ENCODE assay signal across 14 cellular contexts in the genomic region with DNA sequence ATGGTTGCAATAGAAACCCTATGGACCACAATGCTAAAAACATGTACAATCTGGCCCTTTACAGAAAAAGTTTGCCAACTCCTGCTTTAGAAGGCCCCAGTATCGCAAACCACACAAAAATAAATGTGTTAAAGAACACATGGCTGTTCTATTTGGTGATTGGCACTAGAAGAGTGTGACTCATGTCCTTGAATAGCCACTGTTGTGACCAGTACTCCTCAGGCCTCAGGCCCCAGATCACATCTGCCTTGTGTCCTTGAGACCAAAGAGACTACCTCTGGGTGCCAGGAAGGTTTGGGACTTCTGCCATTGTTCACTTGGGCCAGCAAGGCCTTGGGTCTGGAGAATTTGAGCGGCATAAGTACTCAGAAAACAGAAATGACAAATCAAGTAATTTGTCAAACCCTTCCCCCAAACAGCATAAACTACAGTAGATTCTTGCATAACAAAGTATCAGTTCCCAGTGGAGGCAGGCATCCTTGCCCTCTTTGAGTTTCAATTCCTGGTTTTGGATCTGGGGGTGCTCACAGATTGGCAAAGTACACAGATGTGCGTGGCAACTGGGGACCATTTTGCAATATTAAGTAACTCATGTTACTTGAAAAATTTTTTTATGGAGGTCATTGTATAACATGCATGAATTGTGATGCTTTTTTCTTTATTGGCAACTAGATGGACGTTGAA. TPM values are rescaled to one million over a fixed set of nuclear protein-coding genes. Genes with fewer than 3 reads are reported as not detected.
DNase-seq lines count a peak whose midpoint lies in the region; ATAC-seq and TF ChIP-seq lines count a peak whose summit lies in the region.
"Had no signal": no experiment of that assay in that cellular context is flagged by ENCODE, and none has a peak within 500 bp of the region (broad histone marks: within the 10 kb centered on the region; RNA-seq: fewer than 3 reads in every experiment).

No MANE protein-coding gene starts in this region.

- H3K27me3 ChIP-seq in subcutaneous abdominal adipose tissue (ENCODE audit: control insufficient read depth in 5 of 5, insufficient read depth in 4 of 5, low read length in 5 of 5) (no peaks in the 10 kb centered on the region), esophagus muscularis mucosa (no peaks in the 10 kb centered on the region)

- peak overlapping the region in 2 of 4 donors; percentile 68 to 85 for H3K4me3 Mint-ChIP-seq in IgD-negative memory B cell
- no peak overlapping the region for H3K4me3 Mint-ChIP-seq in activated T-cell treated with anti-CD3 and anti-CD28 coated beads, Interleukin-2, amount 50 U/mL, for 24 hours
- no peak overlapping the region for H3K4me3 Mint-ChIP-seq in stimulated activated effector memory CD8-positive, alpha-beta T cell treated with anti-CD3 and anti-CD28 coated beads, Interleukin-12 subunit alpha, Interleukin-12 subunit beta, amount 100 ng/mL, for 72 hours
- H3K4me3 Mint-ChIP-seq: activated CD4-positive, alpha-beta memory T cell treated with anti-CD3 and anti-CD28 coated beads, Interleukin-2, amount 10 ng/mL, durations not matched to agents 7 days and 5 days; activated naive CD8-positive, alpha-beta T cell treated with anti-CD3 and anti-CD28 coated beads, Interleukin-2, amount 50 U/mL, for 24 hours; immature natural killer cell had no signal

- TF ChIP-seq EP300 in esophagus muscularis mucosa (IDR thresholded peaks at IDR 0.05) = no peak

- no peak for TF ChIP-seq CTCF in esophagus muscularis mucosa (IDR thresholded peaks at IDR 0.05)

- H3K4me1 ChIP-seq in subcutaneous abdominal adipose tissue (ENCODE audit: control insufficient read depth in 5 of 5, insufficient read depth in 5 of 5, low read length in 5 of 5) = peaks cover 3 to 36% (median 26%) of the 10 kb centered on the region in 5 donors
- H3K4me1 ChIP-seq in esophagus muscularis mucosa = peaks cover 4 to 47% (median 24%) of the 10 kb centered on the region in 4 donors

- no peaks in the 10 kb centered on the region for H3K36me3 ChIP-seq in subcutaneous abdominal adipose tissue (ENCODE audit: control insufficient read depth in 5 of 5, insufficient read depth in 5 of 5, low read length in 5 of 5)
- H3K36me3 ChIP-seq in esophagus muscularis mucosa = no peaks in the 10 kb centered on the region

- H3K9ac ChIP-seq in subcutaneous abdominal adipose tissue (ENCODE audit: low read length in 5 of 5) = no peak overlapping the region
- H3K9ac ChIP-seq: KMS-11 had no signal

- intact Hi-C loops in esophagus muscularis mucosa (cut with DNase I) = no loop called here

- WGBS in esophagus muscularis mucosa = 68% methylated on average over 4 of the region's 4 CpGs

- H3K27ac ChIP-seq in subcutaneous abdominal adipose tissue (ENCODE audit: low read depth, low read length) (peak overlapping the region; percentile 89), esophagus muscularis mucosa (replicated peaks in 1 of 4) (peak overlapping the region in 2 of 4 donors; percentile 3 to 40)
- H3K27ac ChIP-seq: KMS-11 had no signal

- H3K36me3 Mint-ChIP-seq in IgD-negative memory B cell = peaks cover 4% of the 10 kb centered on the region
- H3K36me3 Mint-ChIP-seq in activated T-cell treated with anti-CD3 and anti-CD28 coated beads, Interleukin-2, amount 50 U/mL, for 24 hours (ENCODE audit: low read depth) = no peaks in the 10 kb centered on the region
- no peaks in the 10 kb centered on the region for H3K36me3 Mint-ChIP-seq in stimulated activated effector memory CD8-positive, alpha-beta T cell treated with anti-CD3 and anti-CD28 coated beads, Interleukin-12 subunit alpha, Interleukin-12 subunit beta, amount 100 ng/mL, for 72 hours

- peak overlapping the region in 2 of 3 donors; percentile 40 to 71 for H3K27ac Mint-ChIP-seq in IgD-negative memory B cell
- no peak overlapping the region for H3K27ac Mint-ChIP-seq in activated T-cell treated with anti-CD3 and anti-CD28 coated beads, Interleukin-2, amount 50 U/mL, for 24 hours
- no peak overlapping the region for H3K27ac Mint-ChIP-seq in stimulated activated effector memory CD8-positive, alpha-beta T cell treated with anti-CD3 and anti-CD28 coated beads, Interleukin-12 subunit alpha, Interleukin-12 subunit beta, amount 100 ng/mL, for 72 hours
- H3K27ac Mint-ChIP-seq: activated CD4-positive, alpha-beta memory T cell treated with anti-CD3 and anti-CD28 coated beads, Interleukin-2, amount 10 ng/mL, durations not matched to agents 7 days and 5 days; activated naive CD8-positive, alpha-beta T cell treated with anti-CD3 and anti-CD28 coated beads, Interleukin-2, amount 50 U/mL, for 24 hours had no signal

- H3K4me3 ChIP-seq in subcutaneous abdominal adipose tissue (ENCODE audit: low read depth in 1 of 5, low read length in 5 of 5) (no peak overlapping the region), esophagus muscularis mucosa (no peak overlapping the region)

- peaks cover 15 to 34% (median 16%) of the 10 kb centered on the region in 3 donors for H3K4me1 Mint-ChIP-seq in IgD-negative memory B cell
- H3K4me1 Mint-ChIP-seq in activated T-cell treated with anti-CD3 and anti-CD28 coated beads, Interleukin-2, amount 50 U/mL, for 24 hours (ENCODE audit: low read depth) = no peaks in the 10 kb centered on the region
- H3K4me1 Mint-ChIP-seq in stimulated activated effector memory CD8-positive, alpha-beta T cell treated with anti-CD3 and anti-CD28 coated beads, Interleukin-12 subunit alpha, Interleukin-12 subunit beta, amount 100 ng/mL, for 72 hours = no peaks in the 10 kb centered on the region
- H3K4me1 Mint-ChIP-seq: activated CD4-positive, alpha-beta memory T cell treated with anti-CD3 and anti-CD28 coated beads, Interleukin-2, amount 10 ng/mL, durations not matched to agents 7 days and 5 days had no signal

- peaks cover 5 to 9% (median 7%) of the 10 kb centered on the region in 3 donors for H3K9me3 Mint-ChIP-seq in IgD-negative memory B cell
- H3K9me3 Mint-ChIP-seq in activated T-cell treated with anti-CD3 and anti-CD28 coated beads, Interleukin-2, amount 50 U/mL, for 24 hours = peaks cover 14% of the 10 kb centered on the region
- H3K9me3 Mint-ChIP-seq in stimulated activated effector memory CD8-positive, alpha-beta T cell treated with anti-CD3 and anti-CD28 coated beads, Interleukin-12 subunit alpha, Interleukin-12 subunit beta, amount 100 ng/mL, for 72 hours = peaks cover 4% of the 10 kb centered on the region

- peak; percentile 16 for ATAC-seq in left lobe of liver
- no peak for ATAC-seq in stimulated activated effector memory CD8-positive, alpha-beta T cell treated with anti-CD3 and anti-CD28 coated beads, Interleukin-12 subunit alpha, Interleukin-12 subunit beta, amount 100 ng/mL, for 72 hours
- ATAC-seq: activated naive CD8-positive, alpha-beta T cell treated with anti-CD3 and anti-CD28 coated beads, Interleukin-2, amount 50 U/mL, for 24 hours had no signal

- no peaks in the 10 kb centered on the region for H3K27me3 Mint-ChIP-seq in IgD-negative memory B cell
- no peaks in the 10 kb centered on the region for H3K27me3 Mint-ChIP-seq in activated T-cell treated with anti-CD3 and anti-CD28 coated beads, Interleukin-2, amount 50 U/mL, for 24 hours
- H3K27me3 Mint-ChIP-seq: activated CD4-positive, alpha-beta memory T cell treated with anti-CD3 and anti-CD28 coated beads, Interleukin-2, amount 10 ng/mL, durations not matched to agents 7 days and 5 days; activated naive CD8-positive, alpha-beta T cell treated with anti-CD3 and anti-CD28 coated beads, Interleukin-2, amount 50 U/mL, for 24 hours had no signal

- peak in 31 of 56 donors; percentile 13 to 73 (median 43) for DNase-seq in amygdala (lab: John Stamatoyannopoulos, UW)
- DNase-seq in left lobe of liver (ENCODE audit: low spot score) = no peak
- no peak for DNase-seq in activated T-cell treated with anti-CD3 and anti-CD28 coated beads, Interleukin-2, amount 50 U/mL, for 24 hours
- no peak for DNase-seq in stimulated activated effector memory CD8-positive, alpha-beta T cell treated with anti-CD3 and anti-CD28 coated beads, Interleukin-12 subunit alpha, Interleukin-12 subunit beta, amount 100 ng/mL, for 72 hours (ENCODE audit: low spot score in 2 of 2)
- DNase-seq in NCI-H2227 treated with DMSO at 0.1 percent for 48 hours (lab: John Stamatoyannopoulos, UW) = no peak
- no peak for DNase-seq in esophagus muscularis mucosa (ENCODE audit: extremely low spot score)
- DNase-seq: activated CD4-positive, alpha-beta memory T cell treated with anti-CD3 and anti-CD28 coated beads, Interleukin-2, amount 10 ng/mL, durations not matched to agents 7 days and 5 days; activated naive CD8-positive, alpha-beta T cell treated with anti-CD3 and anti-CD28 coated beads, Interleukin-2, amount 50 U/mL, for 24 hours; COR-L47; immature natural killer cell; NCI-H510A had no signal

- H3K9me3 ChIP-seq in subcutaneous abdominal adipose tissue (ENCODE audit: control insufficient read depth in 5 of 5, low read length in 5 of 5) (peaks cover 0 to 3% (median 0%) of the 10 kb centered on the region in 5 donors), esophagus muscularis mucosa (no peaks in the 10 kb centered on the region)

- no peak for TF ChIP-seq POLR2A in esophagus muscularis mucosa (IDR thresholded peaks at IDR 0.05; ENCODE audit: low read depth)

RNA-seq across cellular contexts. Expression of a gene that starts 50.2 kb away (rescaled TPM):
- polyA plus RNA-seq in IgD-negative memory B cell = 8.9 TPM
- total RNA-seq in left lobe of liver = 2.8 TPM
- 100 to 1,000 TPM; 158 to 249 (median 196) TPM for total RNA-seq in esophagus muscularis mucosa

Comparison
In these comparisons a context has a peak if more than half of its experiments do, and no peak if none do; other contexts are left out.
1. H3K27ac Mint-ChIP-seq: peak in IgD-negative memory B cell (2 of 3); none in activated T-cell treated with anti-CD3 and anti-CD28 coated beads, Interleukin-2, amount 50 U/mL, for 24 hours (single experiment) and stimulated activated effector memory CD8-positive, alpha-beta T cell treated with anti-CD3 and anti-CD28 coated beads, Interleukin-12 subunit alpha, Interleukin-12 subunit beta, amount 100 ng/mL, for 72 hours (single experiment).
2. DNase-seq: peak in amygdala (31 of 56); none in left lobe of liver (single experiment), activated T-cell treated with anti-CD3 and anti-CD28 coated beads, Interleukin-2, amount 50 U/mL, for 24 hours (single experiment), stimulated activated effector memory CD8-positive, alpha-beta T cell treated with anti-CD3 and anti-CD28 coated beads, Interleukin-12 subunit alpha, Interleukin-12 subunit beta, amount 100 ng/mL, for 72 hours (0 of 2), NCI-H2227 treated with DMSO at 0.1 percent for 48 hours (single experiment) and esophagus muscularis mucosa (single experiment).
3. RNA of a gene that starts 50.2 kb away (total RNA-seq): 158 to 249 TPM in esophagus muscularis mucosa; 2.8 TPM in left lobe of liver (single experiment); every median in the first group is over 10 times any median in the second.